In genomic region chr22:31628969-31629723, GRCh38 we compare ENCODE assay signal across 9 cellular contexts. TPM values are rescaled to one million over a fixed set of nuclear protein-coding genes. Genes with fewer than 3 reads are reported as not detected.
DNase-seq lines count a peak whose midpoint lies in the region; ATAC-seq, FAIRE-seq and TF ChIP-seq lines count a peak whose summit lies in the region.
"Had no signal": no experiment of that assay in that cellular context is flagged by ENCODE, and none has a peak within 500 bp of the region (broad histone marks: within the 10 kb centered on the region; RNA-seq: fewer than 3 reads in every experiment).

No MANE protein-coding gene starts in this region.

- peak overlapping the region; percentile 66; the same call in 1 of the 2 replicates for H3K4me3 ChIP-seq in BLaER1
- peak overlapping the region; percentile 74 for H3K4me3 ChIP-seq in naive thymus-derived CD4-positive, alpha-beta T cell (ENCODE audit: low read length)

- no peak for DNase-seq in MCF 10A (ENCODE audit: unreplicated experiment)
- DNase-seq in naive thymus-derived CD4-positive, alpha-beta T cell: peak in 2 of 9 donors; percentile 24 to 31
- no peak for DNase-seq in RCC 7860 (ENCODE audit: low spot score)
- DNase-seq in nucleus accumbens (lab: John Stamatoyannopoulos, UW): no peak
- DNase-seq in NCI-H2029 treated with DMSO at 0.1 percent for 48 hours (lab: John Stamatoyannopoulos, UW): no peak

- H3K27ac Mint-ChIP-seq in IgD-negative memory B cell: peak overlapping the region; percentile 94 to 96 (median 95)
- H3K27ac Mint-ChIP-seq in MCF 10A (ENCODE audit: low read depth, unreplicated experiment): peak overlapping the region; percentile 92
- peak overlapping the region; percentile 77 to 96 (median 91) for H3K27ac Mint-ChIP-seq in naive thymus-derived CD4-positive, alpha-beta T cell

- no peaks in the 10 kb centered on the region for H3K9me3 Mint-ChIP-seq in IgD-negative memory B cell
- H3K9me3 Mint-ChIP-seq in MCF 10A (ENCODE audit: unreplicated experiment): no peaks in the 10 kb centered on the region
- peaks cover 0 to 9% (median 0%) of the 10 kb centered on the region in 11 donors for H3K9me3 Mint-ChIP-seq in naive thymus-derived CD4-positive, alpha-beta T cell

- peaks cover 2% of the 10 kb centered on the region for H3K36me3 Mint-ChIP-seq in IgD-negative memory B cell
- H3K36me3 Mint-ChIP-seq in MCF 10A (ENCODE audit: insufficient read depth, unreplicated experiment): peaks cover 60% of the 10 kb centered on the region
- peaks cover 0 to 3% (median 0%) of the 10 kb centered on the region in 5 donors for H3K36me3 Mint-ChIP-seq in naive thymus-derived CD4-positive, alpha-beta T cell

- BruUV-seq in MCF 10A (replicated peaks; lab: Mats Ljungman, UMichigan): TSS peak; percentile 23

- peak overlapping the region; percentile 89 for H3K4me2 ChIP-seq in BLaER1

- FAIRE-seq in RCC 7860 (lab: Jason Lieb, UNC): no peak

- POLR2A ChIA-PET in MCF 10A (lab: Yijun Ruan, JAX): interaction anchor here (1.4 to 4.2 kb wide), 2 partner anchors 32 to 68 kb away, joined by 8 to 32 read pairs; partner anchors contain the start of gene PISD
- POLR2A ChIA-PET in naive thymus-derived CD4-positive, alpha-beta T cell (lab: Charles Lee): interaction anchor here (2.0 kb wide), 1 partner anchor 9 kb away, joined by 11 read pairs; no protein-coding TSS in a partner anchor

- peaks cover 82% of the 10 kb centered on the region for H4K20me1 ChIP-seq in BLaER1

- H3K9me3 ChIP-seq in BLaER1: no peaks in the 10 kb centered on the region
- H3K9me3 ChIP-seq in naive thymus-derived CD4-positive, alpha-beta T cell (ENCODE audit: control insufficient read depth in 2 of 3, low read length in 3 of 3): no peaks in the 10 kb centered on the region
- H3K9me3 ChIP-seq: left lung had no signal

- H3K36me3 ChIP-seq in BLaER1: peaks cover 52% of the 10 kb centered on the region
- no peaks in the 10 kb centered on the region for H3K36me3 ChIP-seq in naive thymus-derived CD4-positive, alpha-beta T cell (ENCODE audit: control insufficient read depth in 2 of 3, insufficient read depth in 3 of 3, low read length in 3 of 3)

- TF ChIP-seq CTCF in MCF 10A (IDR thresholded peaks at IDR 0.05; ENCODE audit: unreplicated experiment): no peak

- CTCF ChIA-PET in MCF 10A (lab: Yijun Ruan, JAX): interaction anchor here (1.1 to 1.5 kb wide), 2 partner anchors 9 to 11 kb away, joined by 4 to 7 read pairs; no protein-coding TSS in a partner anchor
- CTCF ChIA-PET in naive thymus-derived CD4-positive, alpha-beta T cell (lab: Charles Lee): interaction anchor here (2.8 kb wide), 1 partner anchor 73 kb away, joined by 16 read pairs; no protein-coding TSS in a partner anchor

- peak overlapping the region; percentile 84 for H3K9ac ChIP-seq in BLaER1

- peak overlapping the region; percentile 95 for H3K27ac ChIP-seq in BLaER1
- peak overlapping the region; percentile 95 for H3K27ac ChIP-seq in naive thymus-derived CD4-positive, alpha-beta T cell (ENCODE audit: low read depth, low read length)

- no peaks in the 10 kb centered on the region for H3K27me3 ChIP-seq in BLaER1
- no peaks in the 10 kb centered on the region for H3K27me3 ChIP-seq in naive thymus-derived CD4-positive, alpha-beta T cell (ENCODE audit: control insufficient read depth in 2 of 2, insufficient read depth in 2 of 2, low read length in 2 of 2)
- H3K27me3 ChIP-seq: left lung had no signal

- peaks cover 92% of the 10 kb centered on the region for H3K4me1 ChIP-seq in BLaER1
- peaks cover 16 to 19% of the 10 kb centered on the region in 2 donors for H3K4me1 ChIP-seq in naive thymus-derived CD4-positive, alpha-beta T cell (ENCODE audit: control insufficient read depth in 2 of 2, insufficient read depth in 2 of 2, low read length in 2 of 2)

- peak overlapping the region; percentile 33 to 93 (median 82) for H3K4me3 Mint-ChIP-seq in IgD-negative memory B cell
- H3K4me3 Mint-ChIP-seq in MCF 10A (ENCODE audit: unreplicated experiment): peak overlapping the region; percentile 75
- H3K4me3 Mint-ChIP-seq in naive thymus-derived CD4-positive, alpha-beta T cell: peak overlapping the region; percentile 61 to 92 (median 85)

- no peaks in the 10 kb centered on the region for H3K27me3 Mint-ChIP-seq in IgD-negative memory B cell
- no peaks in the 10 kb centered on the region for H3K27me3 Mint-ChIP-seq in MCF 10A (ENCODE audit: insufficient read depth, unreplicated experiment)
- no peaks in the 10 kb centered on the region for H3K27me3 Mint-ChIP-seq in naive thymus-derived CD4-positive, alpha-beta T cell

- peaks cover 27 to 28% (median 27%) of the 10 kb centered on the region in 3 donors for H3K4me1 Mint-ChIP-seq in IgD-negative memory B cell
- H3K4me1 Mint-ChIP-seq in MCF 10A (ENCODE audit: insufficient read depth, unreplicated experiment): peaks cover 17% of the 10 kb centered on the region
- peaks cover 29 to 69% (median 38%) of the 10 kb centered on the region in 7 donors for H3K4me1 Mint-ChIP-seq in naive thymus-derived CD4-positive, alpha-beta T cell

- no peak for ATAC-seq in naive thymus-derived CD4-positive, alpha-beta T cell
- ATAC-seq in GM19467 (IDR thresholded peaks at IDR 0.05; ENCODE audit: unreplicated experiment): no peak

- intact Hi-C loops in MCF 10A (cut with micrococcal nuclease): no loop called here
- intact Hi-C loops in naive thymus-derived CD4-positive, alpha-beta T cell (cut with micrococcal nuclease): no loop called here

RNA-seq across cellular contexts. Expression of gene PISD, which starts 32.9 kb away (rescaled TPM):
- 20.7 TPM for polyA plus RNA-seq in IgD-negative memory B cell
- total RNA-seq in MCF 10A (2022): 38.3 and 48.2 TPM in 2 replicates
- total RNA-seq in naive thymus-derived CD4-positive, alpha-beta T cell: 10 to 100 TPM; 29.7 to 47.8 (median 35.5) TPM
- 10 to 100 TPM; 15.3 to 18.8 TPM for polyA plus RNA-seq in naive thymus-derived CD4-positive, alpha-beta T cell
